Comparison of ENCODE assay signal across 23 cellular contexts in genomic region chr12:45598761-45599160, GRCh38.
DNase-seq lines count a peak whose midpoint lies in the region; ATAC-seq and TF ChIP-seq lines count a peak whose summit lies in the region.
"Had no signal": no experiment of that assay in that cellular context is flagged by ENCODE, and none has a peak within 500 bp of the region (broad histone marks: within the 10 kb centered on the region; RNA-seq: fewer than 3 reads in every experiment).

No MANE protein-coding gene starts in this region.

- POLR2A ChIA-PET in GM10248 (lab: Yijun Ruan, JAX), result no interaction called here

- no peak overlapping the region for H3K4me3 Mint-ChIP-seq in type B pancreatic cell
- H3K4me3 Mint-ChIP-seq: H9, HFFc6, IgD-negative memory B cell had no signal

- no peak overlapping the region for H3K4me3 ChIP-seq in esophagus muscularis mucosa
- H3K4me3 ChIP-seq: GM12878, GM23248 had no signal

- DNase-seq in COLO829 (ENCODE audit: low spot score) (peak; percentile 15), M059J (ENCODE audit: low read depth) (peak; percentile 35), esophagus muscularis mucosa (ENCODE audit: extremely low spot score) (peak; percentile 57), iris pigment epithelial cell (ENCODE audit: low read depth) (peak; percentile 21), NCI-H1694 treated with DMSO at 0.1 percent for 48 hours (lab: John Stamatoyannopoulos, UW) (no peak), type B pancreatic cell (ENCODE audit: extremely low spot score, unreplicated experiment) (no peak), GM10248 (ENCODE audit: extremely low spot score) (no peak)
- DNase-seq: 8988T, GM23248, H9, HFFc6, NCI-H1092, NCI-H1417 treated with DMSO at 0.1 percent for 48 hours, NCI-H187 treated with DMSO at 0.1 percent for 48 hours, NCI-H2171 treated with DMSO at 0.1 percent for 48 hours, NCI-H524 treated with DMSO at 0.1 percent for 48 hours, NCI-H774, SIG-M5 had no signal

- 100% methylated on average over 1 of the region's 1 CpG for WGBS in esophagus muscularis mucosa

- no peak for TF ChIP-seq EP300 in esophagus muscularis mucosa (IDR thresholded peaks at IDR 0.05)

- H3K9me3 Mint-ChIP-seq in type B pancreatic cell, result no peaks in the 10 kb centered on the region
- H3K9me3 Mint-ChIP-seq: HFFc6 had no signal

- no peaks in the 10 kb centered on the region for H3K27me3 ChIP-seq in esophagus muscularis mucosa

- ATAC-seq in HG03280 (IDR thresholded peaks at IDR 0.05; ENCODE audit: unreplicated experiment), result no peak
- ATAC-seq: GM12878, SK-N-SH treated with all-trans-retinoic acid at 6 μM for 48 hours had no signal

- intact Hi-C loops in esophagus muscularis mucosa (cut with DNase I), result no loop called here

- H3K27ac Mint-ChIP-seq in type B pancreatic cell, result no peak overlapping the region
- H3K27ac Mint-ChIP-seq: H9, HFFc6, IgD-negative memory B cell had no signal

- CTCF ChIA-PET in GM10248 (lab: Yijun Ruan, JAX), result no interaction called here

- no peak overlapping the region for H3K27ac ChIP-seq in esophagus muscularis mucosa (replicated peaks in 1 of 4)
- H3K27ac ChIP-seq: GM23248, KMS-11 had no signal

- H3K9me3 ChIP-seq in esophagus muscularis mucosa, result no peaks in the 10 kb centered on the region

- H3K36me3 ChIP-seq in esophagus muscularis mucosa, result no peaks in the 10 kb centered on the region

- TF ChIP-seq CTCF in esophagus muscularis mucosa (IDR thresholded peaks at IDR 0.05) (no peak), type B pancreatic cell (conservative IDR thresholded peaks at IDR 0.05) (no peak), GM10248 (IDR thresholded peaks at IDR 0.05; ENCODE audit: control extremely low read depth, extremely low read depth, low read depth, missing control alignments) (no peak)

- no peaks in the 10 kb centered on the region for H3K4me1 ChIP-seq in esophagus muscularis mucosa

- no peaks in the 10 kb centered on the region for H3K27me3 Mint-ChIP-seq in type B pancreatic cell

- H3K36me3 Mint-ChIP-seq in type B pancreatic cell, result no peaks in the 10 kb centered on the region
- H3K36me3 Mint-ChIP-seq: IgD-negative memory B cell had no signal

- H3K4me1 Mint-ChIP-seq in type B pancreatic cell (ENCODE audit: unreplicated experiment), result peaks cover 5% of the 10 kb centered on the region
- H3K4me1 Mint-ChIP-seq: H9, IgD-negative memory B cell had no signal

- no peak for TF ChIP-seq POLR2A in esophagus muscularis mucosa (IDR thresholded peaks at IDR 0.05; ENCODE audit: low read depth)

Comparison
In these comparisons a context has a peak if more than half of its experiments do, and no peak if none do; other contexts are left out.
1. DNase-seq: peak in COLO829 (single experiment), M059J (single experiment), esophagus muscularis mucosa (single experiment) and iris pigment epithelial cell (single experiment); none in NCI-H1694 treated with DMSO at 0.1 percent for 48 hours (single experiment), type B pancreatic cell (single experiment) and GM10248 (single experiment).